Comparison of ENCODE assay signal across 14 cellular contexts in genomic region chr7:27186450-27187157, GRCh38. TPM values are rescaled to one million over a fixed set of nuclear protein-coding genes. Genes with fewer than 3 reads are reported as not detected.
DNase-seq lines count a peak whose midpoint lies in the region; ATAC-seq and TF ChIP-seq lines count a peak whose summit lies in the region.
"Had no signal": no experiment of that assay in that cellular context is flagged by ENCODE, and none has a peak within 500 bp of the region (broad histone marks: within the 10 kb centered on the region; RNA-seq: fewer than 3 reads in every experiment).

No MANE protein-coding gene starts in this region.

- POLR2A ChIA-PET in BJ (lab: Charles Lee), result interaction anchor here (0.6 to 1.4 kb wide), 5 partner anchors 10 to 579 kb away, joined by 3 to 11 read pairs (median 8); no protein-coding TSS in a partner anchor

- H3K9me3 ChIP-seq in HUES6 (ENCODE audit: control insufficient read depth, insufficient read depth, low read depth, low read length) (no peaks in the 10 kb centered on the region), prostate gland (no peaks in the 10 kb centered on the region)
- H3K9me3 ChIP-seq: BLaER1 had no signal

- intact Hi-C loops in prostate gland (cut with DNase I), result no loop called here

- H3K27ac ChIP-seq in HUES6 (ENCODE audit: low read depth, low read length) (no peak overlapping the region), prostate gland (peak overlapping the region; percentile 96 to 97)
- H3K27ac ChIP-seq: BLaER1, HL-60 had no signal

- DNase-seq in BJ (ENCODE audit: low read depth), result peak; percentile 51
- DNase-seq in fibroblast of villous mesenchyme (ENCODE audit: low read depth), result peak; percentile 73
- DNase-seq in prostate gland (ENCODE audit: low spot score), result no peak
- DNase-seq in medulla oblongata (ENCODE audit: extremely low spot score), result no peak
- no peak for DNase-seq in effector CD8-positive, alpha-beta T cell (lab: John Stamatoyannopoulos, UW)
- DNase-seq in stimulated activated CD4-positive, alpha-beta T cell treated with anti-CD3 and anti-CD28 coated beads, Interleukin-4, amount 100 ng/mL, for 24 hours, result no peak
- DNase-seq: activated CD4-positive, alpha-beta T cell treated with anti-CD3 and anti-CD28 coated beads for 48 hours; caudate nucleus had no signal

- H3K36me3 ChIP-seq in BJ (ENCODE audit: control insufficient read depth, insufficient read depth, low read length), result peaks cover 6% of the 10 kb centered on the region
- no peaks in the 10 kb centered on the region for H3K36me3 ChIP-seq in HUES6 (ENCODE audit: control insufficient read depth, insufficient read depth, low read length)
- H3K36me3 ChIP-seq in prostate gland, result no peaks in the 10 kb centered on the region
- H3K36me3 ChIP-seq: BLaER1 had no signal

- WGBS in prostate gland, result 9% methylated on average over 5 of the region's 5 CpGs

- H3K27me3 ChIP-seq in BJ (ENCODE audit: control insufficient read depth, insufficient read depth, low read length) (no peaks in the 10 kb centered on the region), HUES6 (ENCODE audit: control insufficient read depth, insufficient read depth, low read length) (peaks cover 100% of the 10 kb centered on the region), prostate gland (replicated peaks; ENCODE audit: insufficient read depth) (no peaks in the 10 kb centered on the region)

- ATAC-seq in GM21723 (IDR thresholded peaks at IDR 0.05; ENCODE audit: unreplicated experiment), result no peak
- ATAC-seq: activated T-helper 17 cell treated with anti-CD3 and anti-CD28 coated beads, Interleukin-2, amount 50 U/mL, for 72 hours had no signal

- peak overlapping the region; percentile 88 for H3K4me3 ChIP-seq in BJ (ENCODE audit: low read depth, low read length)
- peak overlapping the region; percentile 43 for H3K4me3 ChIP-seq in HUES6 (ENCODE audit: low read depth, low read length)
- H3K4me3 ChIP-seq in fibroblast of villous mesenchyme (ENCODE audit: low read depth, low read length), result peak overlapping the region; percentile 67
- H3K4me3 ChIP-seq in prostate gland, result peak overlapping the region; percentile 62 to 90
- H3K4me3 ChIP-seq: BLaER1 had no signal

- no peak for TF ChIP-seq POLR2A in prostate gland (IDR thresholded peaks at IDR 0.05)

- TF ChIP-seq CTCF in BJ (IDR thresholded peaks at IDR 0.05; ENCODE audit: insufficient read depth, low read depth, low read length) (no peak), fibroblast of villous mesenchyme (IDR thresholded peaks at IDR 0.05; ENCODE audit: insufficient read depth, low read depth, low read length) (no peak), prostate gland (IDR thresholded peaks at IDR 0.05) (no peak)

- H3K9ac ChIP-seq in HUES6 (ENCODE audit: low read length), result peak overlapping the region; percentile 54
- H3K9ac ChIP-seq: BLaER1 had no signal

- CTCF ChIA-PET in BJ (lab: Yijun Ruan, JAX), result interaction anchor here (1.1 to 12.5 kb wide), 7 partner anchors 9 to 884 kb away, joined by 3 to 187 read pairs (median 6); partner anchors contain the start of genes HOXA10 and HOXA9

- H3K4me1 ChIP-seq in HUES6 (ENCODE audit: control insufficient read depth, insufficient read depth, low read length) (peaks cover 44% of the 10 kb centered on the region), prostate gland (replicated peaks) (peaks cover 16% of the 10 kb centered on the region)
- H3K4me1 ChIP-seq: BLaER1 had no signal

RNA-seq across cellular contexts. Expression of gene HOXA11, which starts 1.6 kb away (rescaled TPM):
- polyA plus RNA-seq in BJ (2011; rRNA removed), result 27.7 and 34.0 TPM in 2 replicates
- 8.4 and 15.0 TPM in 2 replicates for polyA minus RNA-seq in BJ (2011; rRNA and poly(A)+ RNA removed)
- total RNA-seq in fibroblast of villous mesenchyme (41.9 and 47.1 TPM in 2 replicates), prostate gland (1 to 10 TPM; 8.5 to 9.8 TPM)
- total RNA-seq: activated T-helper 17 cell treated with anti-CD3 and anti-CD28 coated beads, Interleukin-2, amount 50 U/mL, for 72 hours; fibroblast of lung had no signal

RNA-seq across cellular contexts. Expression of gene HOXA10, which starts 12.5 kb away (rescaled TPM):
- polyA plus RNA-seq in BJ (2011; rRNA removed), result 54.7 and 59.6 TPM in 2 replicates
- 32.3 and 43.4 TPM in 2 replicates for polyA minus RNA-seq in BJ (2011; rRNA and poly(A)+ RNA removed)
- total RNA-seq in fibroblast of villous mesenchyme, result 39.0 and 47.1 TPM in 2 replicates
- total RNA-seq in prostate gland, result 10 to 100 TPM; 25.8 to 65.6 TPM
- total RNA-seq: activated T-helper 17 cell treated with anti-CD3 and anti-CD28 coated beads, Interleukin-2, amount 50 U/mL, for 72 hours had no signal

RNA-seq across cellular contexts. Expression of gene HOXA13, which starts 13.3 kb away (rescaled TPM):
- 4.6 and 9.2 TPM in 2 replicates for polyA plus RNA-seq in BJ (2011; rRNA removed)
- 4.9 and 5.7 TPM in 2 replicates for polyA minus RNA-seq in BJ (2011; rRNA and poly(A)+ RNA removed)
- total RNA-seq in fibroblast of villous mesenchyme (1.3 and 2.6 TPM in 2 replicates), prostate gland (10 to 100 TPM; 19.1 to 50.4 TPM)
- total RNA-seq: activated T-helper 17 cell treated with anti-CD3 and anti-CD28 coated beads, Interleukin-2, amount 50 U/mL, for 72 hours; fibroblast of lung had no signal
- polyA plus RNA-seq: fibroblast of lung had no signal

RNA-seq across cellular contexts. Expression of gene HOXA9, which starts 21.3 kb away (rescaled TPM):
- polyA plus RNA-seq in BJ (2011; rRNA removed), result 12.6 and 15.0 TPM in 2 replicates
- polyA minus RNA-seq in BJ (2011; rRNA and poly(A)+ RNA removed), result 1.4 and 3.4 TPM in 2 replicates
- total RNA-seq in fibroblast of villous mesenchyme (17.1 and 20.3 TPM in 2 replicates), prostate gland (10 to 100 TPM; 14.7 to 57.0 TPM)
- total RNA-seq: activated T-helper 17 cell treated with anti-CD3 and anti-CD28 coated beads, Interleukin-2, amount 50 U/mL, for 72 hours; fibroblast of lung had no signal

RNA-seq across cellular contexts. Expression of gene HOXA7, which starts 30.1 kb away (rescaled TPM):
- 3.8 and 4.4 TPM in 2 replicates for polyA plus RNA-seq in BJ (2011; rRNA removed)
- 1.4 and 2.3 TPM in 2 replicates for polyA minus RNA-seq in BJ (2011; rRNA and poly(A)+ RNA removed)
- total RNA-seq in fibroblast of villous mesenchyme, result 2.2 and 2.3 TPM in 2 replicates
- total RNA-seq in prostate gland, result 1 to 10 TPM; 2.2 to 4.6 TPM
- total RNA-seq: activated T-helper 17 cell treated with anti-CD3 and anti-CD28 coated beads, Interleukin-2, amount 50 U/mL, for 72 hours had no signal

Comparison
In these comparisons a context has a peak if more than half of its experiments do, and no peak if none do; other contexts are left out.
1. DNase-seq: peak in BJ (single experiment) and fibroblast of villous mesenchyme (single experiment); none in prostate gland (single experiment), medulla oblongata (single experiment), effector CD8-positive, alpha-beta T cell (single experiment) and stimulated activated CD4-positive, alpha-beta T cell treated with anti-CD3 and anti-CD28 coated beads, Interleukin-4, amount 100 ng/mL, for 24 hours (single experiment).
2. Peak in every context shown above with its lines, with median percentiles within 50 percentile points of each other: H3K4me3 ChIP-seq.